20 cellular contexts compared by ENCODE assay signal in genomic region chr6:25579902-25580495, GRCh38.
A peak's percentile ranks its signal among the peaks of the same experiment; 100 is the strongest.
DNase-seq lines count a peak whose midpoint lies in the region; ATAC-seq and TF ChIP-seq lines count a peak whose summit lies in the region.
"Had no signal": no experiment of that assay in that cellular context is flagged by ENCODE, and none has a peak within 500 bp of the region (broad histone marks: within the 10 kb centered on the region; RNA-seq: fewer than 3 reads in every experiment).

No MANE protein-coding gene starts in this region.

- H3K36me3 Mint-ChIP-seq in CD4-positive, CD25-positive, alpha-beta regulatory T cell = peaks cover 8% of the 10 kb centered on the region
- peaks cover 1% of the 10 kb centered on the region for H3K36me3 Mint-ChIP-seq in activated naive CD8-positive, alpha-beta T cell treated with anti-CD3 and anti-CD28 coated beads, Interleukin-2, amount 50 U/mL, for 24 hours (ENCODE audit: low read depth)
- H3K36me3 Mint-ChIP-seq: neural progenitor cell had no signal

- H3F3A ChIP-seq in Loucy (ENCODE audit: low read depth) = no peaks in the 10 kb centered on the region

- H3K4me3 Mint-ChIP-seq in CD4-positive, CD25-positive, alpha-beta regulatory T cell = peak overlapping the region in 3 of 4 donors; percentile 5 to 80 (median 42)
- H3K4me3 Mint-ChIP-seq in activated naive CD8-positive, alpha-beta T cell treated with anti-CD3 and anti-CD28 coated beads, Interleukin-2, amount 50 U/mL, for 24 hours = no peak overlapping the region
- H3K4me3 Mint-ChIP-seq: neural progenitor cell had no signal

- H3K4me3 ChIP-seq in BLaER1 = no peak overlapping the region
- peak overlapping the region; percentile 47 for H3K4me3 ChIP-seq in CD4-positive, CD25-positive, alpha-beta regulatory T cell (ENCODE audit: low read depth, low read length)
- H3K4me3 ChIP-seq in Loucy (ENCODE audit: low read length, poor library complexity, severe bottlenecking) = peak overlapping the region; percentile 4
- H3K4me3 ChIP-seq: neural progenitor cell, psoas muscle, skin epidermis, upper lobe of right lung had no signal

- H3K9ac ChIP-seq in BLaER1 (no peak overlapping the region; the same call in 1 of the 2 replicates), Loucy (ENCODE audit: low read depth, low read length, poor library complexity, severe bottlenecking) (no peak overlapping the region)
- H3K9ac ChIP-seq: neural progenitor cell had no signal

- peak in 1 of 3 donors; percentile 63 for DNase-seq in CD4-positive, CD25-positive, alpha-beta regulatory T cell
- no peak for DNase-seq in activated naive CD8-positive, alpha-beta T cell treated with anti-CD3 and anti-CD28 coated beads, Interleukin-2, amount 50 U/mL, for 24 hours
- DNase-seq in SK-N-DZ (ENCODE audit: low spot score) (no peak), GOT3 (lab: John Stamatoyannopoulos, UW) (no peak)
- DNase-seq in stimulated activated CD4-positive, alpha-beta T cell treated with anti-CD3 and anti-CD28 coated beads, Interleukin-4, amount 100 ng/mL, for 1 hour = no peak
- DNase-seq: amniotic stem cell; cortex of kidney; EL; NCI-H1436 treated with DMSO at 0.1 percent for 48 hours; NCI-H2171; psoas muscle; SHP77; stimulated activated CD4-positive, alpha-beta T cell treated with anti-CD3 and anti-CD28 coated beads, Interleukin-2, amount 100 ng/mL, for 24 hours; stimulated activated naive CD4-positive, alpha-beta T cell treated with Interleukin-2 at 50 U/mL for 16 hours; upper lobe of right lung had no signal

- TF ChIP-seq CTCF in Loucy (conservative IDR thresholded peaks at IDR 0.05; ENCODE audit: low read length) = no peak

- H3K4me1 Mint-ChIP-seq in CD4-positive, CD25-positive, alpha-beta regulatory T cell = peaks cover 0 to 16% (median 8%) of the 10 kb centered on the region in 4 donors
- peaks cover 9% of the 10 kb centered on the region for H3K4me1 Mint-ChIP-seq in activated naive CD8-positive, alpha-beta T cell treated with anti-CD3 and anti-CD28 coated beads, Interleukin-2, amount 50 U/mL, for 24 hours

- ATAC-seq in CD4-positive, CD25-positive, alpha-beta regulatory T cell (ENCODE audit: low read depth in 2 of 2) = no peak
- peak; percentile 33 for ATAC-seq in activated naive CD8-positive, alpha-beta T cell treated with anti-CD3 and anti-CD28 coated beads, Interleukin-2, amount 50 U/mL, for 24 hours
- ATAC-seq: left lobe of liver, psoas muscle, upper lobe of right lung had no signal

- H3K27me3 ChIP-seq in BLaER1 (no peaks in the 10 kb centered on the region), Loucy (ENCODE audit: insufficient read depth, low read length, poor library complexity, severe bottlenecking) (no peaks in the 10 kb centered on the region)
- no peaks in the 10 kb centered on the region for H3K27me3 ChIP-seq in CD4-positive, CD25-positive, alpha-beta regulatory T cell (ENCODE audit: control insufficient read depth, insufficient read depth, low read length)
- H3K27me3 ChIP-seq: neural progenitor cell, upper lobe of right lung had no signal

- H3K27ac Mint-ChIP-seq in CD4-positive, CD25-positive, alpha-beta regulatory T cell = peak overlapping the region in 2 of 3 donors; percentile 6 to 23
- H3K27ac Mint-ChIP-seq in activated naive CD8-positive, alpha-beta T cell treated with anti-CD3 and anti-CD28 coated beads, Interleukin-2, amount 50 U/mL, for 24 hours = no peak overlapping the region
- H3K27ac Mint-ChIP-seq: neural progenitor cell had no signal

- H3K36me3 ChIP-seq in BLaER1 (no peaks in the 10 kb centered on the region), Loucy (ENCODE audit: insufficient read depth, low read length) (no peaks in the 10 kb centered on the region)
- no peaks in the 10 kb centered on the region for H3K36me3 ChIP-seq in CD4-positive, CD25-positive, alpha-beta regulatory T cell (ENCODE audit: control insufficient read depth, insufficient read depth, low read length)
- H3K36me3 ChIP-seq: neural progenitor cell had no signal

- H2AFZ ChIP-seq in Loucy (ENCODE audit: low read length) = peak overlapping the region; percentile 38; the same call in 1 of the 2 replicates
- H2AFZ ChIP-seq: neural progenitor cell had no signal

- peak overlapping the region; percentile 60 for H3K4me2 ChIP-seq in BLaER1
- H3K4me2 ChIP-seq in Loucy (ENCODE audit: low read depth, low read length, poor library complexity, severe bottlenecking) = peak overlapping the region; percentile 40
- H3K4me2 ChIP-seq: neural progenitor cell had no signal

- no peaks in the 10 kb centered on the region for H3K27me3 Mint-ChIP-seq in CD4-positive, CD25-positive, alpha-beta regulatory T cell
- no peaks in the 10 kb centered on the region for H3K27me3 Mint-ChIP-seq in activated naive CD8-positive, alpha-beta T cell treated with anti-CD3 and anti-CD28 coated beads, Interleukin-2, amount 50 U/mL, for 24 hours

- H3K27ac ChIP-seq in BLaER1 = peak overlapping the region; percentile 24; the same call in 1 of the 2 replicates
- no peak overlapping the region for H3K27ac ChIP-seq in CD4-positive, CD25-positive, alpha-beta regulatory T cell (ENCODE audit: insufficient read depth, low read length, poor library complexity, severe bottlenecking)
- H3K27ac ChIP-seq: neural progenitor cell, psoas muscle, skin epidermis, upper lobe of right lung had no signal

- peaks cover 0 to 2% (median 0%) of the 10 kb centered on the region in 7 donors for H3K9me3 Mint-ChIP-seq in CD4-positive, CD25-positive, alpha-beta regulatory T cell
- H3K9me3 Mint-ChIP-seq in activated naive CD8-positive, alpha-beta T cell treated with anti-CD3 and anti-CD28 coated beads, Interleukin-2, amount 50 U/mL, for 24 hours = no peaks in the 10 kb centered on the region
- H3K9me3 Mint-ChIP-seq: neural progenitor cell had no signal

- H3K4me1 ChIP-seq in BLaER1 = peaks cover 27% of the 10 kb centered on the region
- peaks cover 4% of the 10 kb centered on the region for H3K4me1 ChIP-seq in CD4-positive, CD25-positive, alpha-beta regulatory T cell (ENCODE audit: control insufficient read depth, insufficient read depth, low read length, poor library complexity, severe bottlenecking)
- H3K4me1 ChIP-seq in Loucy (ENCODE audit: insufficient read depth, low read length, poor library complexity, severe bottlenecking) = peaks cover 18% of the 10 kb centered on the region
- H3K4me1 ChIP-seq: neural progenitor cell, psoas muscle, upper lobe of right lung had no signal

- H4K20me1 ChIP-seq in BLaER1 (no peaks in the 10 kb centered on the region), Loucy (ENCODE audit: insufficient read depth, low read length, poor library complexity, severe bottlenecking) (no peaks in the 10 kb centered on the region)

- H3K9me3 ChIP-seq in BLaER1 (no peaks in the 10 kb centered on the region), Loucy (ENCODE audit: insufficient read depth, low read depth, low read length) (no peaks in the 10 kb centered on the region)
- H3K9me3 ChIP-seq in CD4-positive, CD25-positive, alpha-beta regulatory T cell (ENCODE audit: control insufficient read depth in 2 of 2, low read length in 2 of 2) = no peaks in the 10 kb centered on the region
- H3K9me3 ChIP-seq: psoas muscle, upper lobe of right lung had no signal

- H3K79me2 ChIP-seq in Loucy (ENCODE audit: insufficient read depth, low read length) = no peaks in the 10 kb centered on the region

- H3K9me2 ChIP-seq in Loucy (replicated peaks; ENCODE audit: low read depth, low read length) = no peaks in the 10 kb centered on the region
